In the genomic region with DNA sequence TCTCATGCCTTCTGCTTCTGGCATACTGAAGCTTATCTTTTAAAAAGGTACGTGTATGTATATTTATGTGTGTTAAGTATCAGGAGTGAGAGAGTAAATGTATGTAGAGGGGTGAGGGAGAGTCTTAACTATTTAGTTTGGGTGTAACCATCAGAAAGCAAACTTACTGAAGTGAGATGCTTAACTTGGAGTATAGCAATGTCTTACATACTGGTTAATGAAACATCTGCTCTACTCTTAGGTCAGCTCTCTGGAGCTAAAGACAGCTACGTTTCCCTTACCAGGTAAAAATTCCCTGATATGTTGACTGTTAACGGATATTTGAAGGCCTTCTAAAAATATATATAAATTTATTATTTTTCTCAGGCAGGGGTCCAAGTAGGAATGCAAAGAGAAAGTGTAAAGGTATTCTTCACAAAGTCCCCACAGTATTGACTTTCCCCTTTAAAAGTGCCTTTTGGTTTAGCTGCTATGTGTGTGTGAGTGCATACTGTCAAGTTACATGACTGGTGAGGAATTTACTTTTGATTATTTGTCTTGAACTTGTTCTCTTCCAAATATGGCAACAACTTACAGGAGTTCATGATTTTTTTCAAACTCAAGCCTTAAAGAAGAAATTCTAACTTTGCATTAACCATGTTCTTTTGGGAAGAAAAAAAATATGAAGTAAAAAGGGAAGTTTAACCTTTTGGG, we compare ENCODE assay signal across 23 cellular contexts.
DNase-seq lines count a peak whose midpoint lies in the region; ATAC-seq, FAIRE-seq and TF ChIP-seq lines count a peak whose summit lies in the region.
"Had no signal": no experiment of that assay in that cellular context is flagged by ENCODE, and none has a peak within 500 bp of the region (broad histone marks: within the 10 kb centered on the region; RNA-seq: fewer than 3 reads in every experiment).

No MANE protein-coding gene starts in this region.

- H3K4me3 Mint-ChIP-seq in stimulated activated effector memory CD8-positive, alpha-beta T cell treated with anti-CD3 and anti-CD28 coated beads, Interleukin-12 subunit alpha, Interleukin-12 subunit beta, amount 100 ng/mL, for 72 hours: no peak overlapping the region
- H3K4me3 Mint-ChIP-seq: CD8-positive, alpha-beta T cell; natural killer cell treated with Interleukin-12 subunit alpha and Interleukin-12 subunit beta and Interleukin-15 and Interleukin-18, amount 100 ng/mL, for 72 hours; WTC11 had no signal

- TF ChIP-seq CTCF in astrocyte of the spinal cord (IDR thresholded peaks at IDR 0.05; ENCODE audit: low read depth, low read length): no peak

- H3K9me3 Mint-ChIP-seq in stimulated activated effector memory CD8-positive, alpha-beta T cell treated with anti-CD3 and anti-CD28 coated beads, Interleukin-12 subunit alpha, Interleukin-12 subunit beta, amount 100 ng/mL, for 72 hours: no peaks in the 10 kb centered on the region
- H3K9me3 Mint-ChIP-seq: CD8-positive, alpha-beta T cell; natural killer cell treated with Interleukin-12 subunit alpha and Interleukin-12 subunit beta and Interleukin-15 and Interleukin-18, amount 100 ng/mL, for 72 hours; WTC11 had no signal

- no peak for ATAC-seq in stimulated activated effector memory CD8-positive, alpha-beta T cell treated with anti-CD3 and anti-CD28 coated beads, Interleukin-12 subunit alpha, Interleukin-12 subunit beta, amount 100 ng/mL, for 72 hours
- ATAC-seq in HG02885 (IDR thresholded peaks at IDR 0.05; ENCODE audit: poor library complexity, unreplicated experiment): no peak
- ATAC-seq: CD8-positive, alpha-beta T cell; HCT116; natural killer cell treated with Interleukin-12 subunit alpha and Interleukin-12 subunit beta and Interleukin-15 and Interleukin-18, amount 100 ng/mL, for 72 hours; WTC11 had no signal

- no peak overlapping the region for H3K4me3 ChIP-seq in astrocyte of the spinal cord (ENCODE audit: low read depth, low read length)
- H3K4me3 ChIP-seq: esophagus squamous epithelium, sigmoid colon had no signal

- FAIRE-seq in G401.6 (lab: Jason Lieb, UNC): peak; percentile 31

- peak overlapping the region; percentile 10 for H3K27ac Mint-ChIP-seq in stimulated activated effector memory CD8-positive, alpha-beta T cell treated with anti-CD3 and anti-CD28 coated beads, Interleukin-12 subunit alpha, Interleukin-12 subunit beta, amount 100 ng/mL, for 72 hours
- H3K27ac Mint-ChIP-seq: CD8-positive, alpha-beta T cell; WTC11 had no signal

- DNase-seq in astrocyte of the spinal cord (ENCODE audit: low read depth, low spot score) (peak; percentile 65), hepatic stellate cell (ENCODE audit: low spot score) (peak; percentile 58), COLO668 (lab: John Stamatoyannopoulos, UW; ENCODE audit: unreplicated experiment) (no peak), GDM1 (lab: John Stamatoyannopoulos, UW) (no peak), amniotic stem cell (lab: John Stamatoyannopoulos, UW) (no peak)
- DNase-seq in stimulated activated effector memory CD8-positive, alpha-beta T cell treated with anti-CD3 and anti-CD28 coated beads, Interleukin-12 subunit alpha, Interleukin-12 subunit beta, amount 100 ng/mL, for 72 hours (ENCODE audit: low spot score in 2 of 2): no peak
- DNase-seq: activated CD8-positive, alpha-beta memory T cell treated with anti-CD3 and anti-CD28 coated beads, Interleukin-2, amount 50 U/mL, for 48 hours; activated gamma-delta T cell treated with Interleukin-2 at 50 U/mL for 16 hours; CD8-positive, alpha-beta T cell; DMS153; esophagus squamous epithelium; NCI-H1092 treated with DMSO at 0.1 percent for 48 hours; NCI-H2029; NCI-H226; NCI-H82; posterior cingulate gyrus; sigmoid colon; T-helper 9 cell had no signal

- no peaks in the 10 kb centered on the region for H3K4me1 Mint-ChIP-seq in stimulated activated effector memory CD8-positive, alpha-beta T cell treated with anti-CD3 and anti-CD28 coated beads, Interleukin-12 subunit alpha, Interleukin-12 subunit beta, amount 100 ng/mL, for 72 hours
- H3K4me1 Mint-ChIP-seq: WTC11 had no signal

- peaks cover 88% of the 10 kb centered on the region for H3K36me3 Mint-ChIP-seq in stimulated activated effector memory CD8-positive, alpha-beta T cell treated with anti-CD3 and anti-CD28 coated beads, Interleukin-12 subunit alpha, Interleukin-12 subunit beta, amount 100 ng/mL, for 72 hours
- H3K36me3 Mint-ChIP-seq: natural killer cell treated with Interleukin-12 subunit alpha and Interleukin-12 subunit beta and Interleukin-15 and Interleukin-18, amount 100 ng/mL, for 72 hours had no signal

- in situ Hi-C loops in astrocyte of the spinal cord (cut with HindIII; ENCODE audit: low sequenced_read_pairs): no loop called here

Comparison
In these comparisons a context has a peak if more than half of its experiments do, and no peak if none do; other contexts are left out.
1. DNase-seq: peak in astrocyte of the spinal cord (single experiment) and hepatic stellate cell (single experiment); none in stimulated activated effector memory CD8-positive, alpha-beta T cell treated with anti-CD3 and anti-CD28 coated beads, Interleukin-12 subunit alpha, Interleukin-12 subunit beta, amount 100 ng/mL, for 72 hours (0 of 2), COLO668 (single experiment), GDM1 (single experiment) and amniotic stem cell (single experiment).